Comparison of ENCODE assay signal across 13 cellular contexts in genomic region chr3:36837089-36837488, GRCh38.
DNase-seq lines count a peak whose midpoint lies in the region; ATAC-seq and TF ChIP-seq lines count a peak whose summit lies in the region.
"Had no signal": no experiment of that assay in that cellular context is flagged by ENCODE, and none has a peak within 500 bp of the region (broad histone marks: within the 10 kb centered on the region; RNA-seq: fewer than 3 reads in every experiment).

No MANE protein-coding gene starts in this region.

- no peak overlapping the region for H3K18ac ChIP-seq in trophoblast cell (ENCODE audit: low read length)

- ATAC-seq in aorta (ENCODE audit: low FRiP score): no peak
- ATAC-seq: A549 had no signal

- H3K36me3 ChIP-seq in OCI-LY3 (replicated peaks; ENCODE audit: low read depth, low read length) (peaks cover 53% of the 10 kb centered on the region), endodermal cell (ENCODE audit: control insufficient read depth, insufficient read depth, low read length) (no peaks in the 10 kb centered on the region), trophoblast cell (ENCODE audit: control insufficient read depth in 1 of 2, insufficient read depth in 2 of 2, low read length in 2 of 2) (no peaks in the 10 kb centered on the region), aorta (ENCODE audit: control insufficient read depth in 1 of 2, insufficient read depth in 2 of 2, low read length in 1 of 2) (peaks cover 10 to 28% of the 10 kb centered on the region in 2 donors)

- H2BK120ac ChIP-seq in trophoblast cell (ENCODE audit: insufficient read depth, low read length, poor library complexity): no peak overlapping the region

- no peaks in the 10 kb centered on the region for H3K79me1 ChIP-seq in trophoblast cell (ENCODE audit: low read length)

- H3K27ac Mint-ChIP-seq in activated T-cell treated with anti-CD3 and anti-CD28 coated beads, Interleukin-2, amount 50 U/mL, for 24 hours: peak overlapping the region; percentile 9
- H3K27ac Mint-ChIP-seq in endodermal cell: no peak overlapping the region
- H3K27ac Mint-ChIP-seq in activated CD4-positive, alpha-beta memory T cell treated with anti-CD3 and anti-CD28 coated beads for 36 hours: no peak overlapping the region

- CTCF ChIA-PET in activated CD4-positive, alpha-beta memory T cell treated with anti-CD3 and anti-CD28 coated beads for 36 hours (lab: Charles Lee): interaction anchor here (1.1 to 4.3 kb wide), 4 partner anchors 11 to 122 kb away, joined by 3 to 19 read pairs (median 3); no protein-coding TSS in a partner anchor

- H3K27me3 Mint-ChIP-seq in activated T-cell treated with anti-CD3 and anti-CD28 coated beads, Interleukin-2, amount 50 U/mL, for 24 hours: no peaks in the 10 kb centered on the region
- H3K27me3 Mint-ChIP-seq in endodermal cell (ENCODE audit: insufficient read depth): no peaks in the 10 kb centered on the region
- no peaks in the 10 kb centered on the region for H3K27me3 Mint-ChIP-seq in activated CD4-positive, alpha-beta memory T cell treated with anti-CD3 and anti-CD28 coated beads for 36 hours
- H3K27me3 Mint-ChIP-seq: activated naive CD4-positive, alpha-beta T cell treated with anti-CD3 and anti-CD28 coated beads, Interleukin-2, amount 50 U/mL, for 24 hours had no signal

- H3K4me2 ChIP-seq in OCI-LY3 (ENCODE audit: low read length): no peak overlapping the region
- H3K4me2 ChIP-seq in trophoblast cell (ENCODE audit: low read length): no peak overlapping the region
- H3K4me2 ChIP-seq: A549, smooth muscle cell had no signal

- H3K4me3 Mint-ChIP-seq in activated T-cell treated with anti-CD3 and anti-CD28 coated beads, Interleukin-2, amount 50 U/mL, for 24 hours: no peak overlapping the region
- H3K4me3 Mint-ChIP-seq in endodermal cell: no peak overlapping the region
- no peak overlapping the region for H3K4me3 Mint-ChIP-seq in activated CD4-positive, alpha-beta memory T cell treated with anti-CD3 and anti-CD28 coated beads for 36 hours
- H3K4me3 Mint-ChIP-seq: activated naive CD4-positive, alpha-beta T cell treated with anti-CD3 and anti-CD28 coated beads, Interleukin-2, amount 50 U/mL, for 24 hours had no signal

- H3K9ac ChIP-seq in OCI-LY3 (ENCODE audit: low read length) (no peak overlapping the region), endodermal cell (ENCODE audit: extremely low read depth, low read length, poor library complexity, severe bottlenecking) (no peak overlapping the region), trophoblast cell (ENCODE audit: low read length) (no peak overlapping the region)

- H3K4ac ChIP-seq in trophoblast cell (ENCODE audit: low read depth, low read length): no peak overlapping the region

- no peak overlapping the region for H2BK5ac ChIP-seq in trophoblast cell (ENCODE audit: low read depth, low read length, poor library complexity)

- H2AK5ac ChIP-seq in trophoblast cell (ENCODE audit: low read length): no peak overlapping the region

- DNase-seq in activated T-cell treated with anti-CD3 and anti-CD28 coated beads, Interleukin-2, amount 50 U/mL, for 24 hours: no peak
- no peak for DNase-seq in activated T-cell treated with anti-CD3 and anti-CD28 coated beads, Interleukin-2, amount 50 U/mL, for 1 hour
- no peak for DNase-seq in endodermal cell
- no peak for DNase-seq in trophoblast cell
- no peak for DNase-seq in activated CD4-positive, alpha-beta memory T cell treated with anti-CD3 and anti-CD28 coated beads for 36 hours
- no peak for DNase-seq in aorta
- no peak for DNase-seq in DMS153 (lab: John Stamatoyannopoulos, UW)
- DNase-seq: central memory CD4-positive, alpha-beta T cell had no signal

- H4K8ac ChIP-seq in trophoblast cell (ENCODE audit: low read depth, low read length): no peak overlapping the region

- no peak overlapping the region for H4K12ac ChIP-seq in trophoblast cell (ENCODE audit: low read depth, low read length)

- no peak overlapping the region for H4K91ac ChIP-seq in trophoblast cell (ENCODE audit: low read depth, low read length)

- no peak overlapping the region for H3K27ac ChIP-seq in OCI-LY3 (ENCODE audit: low read length)
- no peak overlapping the region for H3K27ac ChIP-seq in endodermal cell (ENCODE audit: low read depth, low read length)
- H3K27ac ChIP-seq in trophoblast cell (ENCODE audit: low read depth, low read length): no peak overlapping the region
- no peak overlapping the region for H3K27ac ChIP-seq in aorta (ENCODE audit: low read depth in 1 of 2, low read length in 2 of 2)
- H3K27ac ChIP-seq: A549, epithelial cell of prostate had no signal

- intact Hi-C loops in activated CD4-positive, alpha-beta memory T cell treated with anti-CD3 and anti-CD28 coated beads for 36 hours (cut with micrococcal nuclease): no loop called here
- intact Hi-C loops in aorta (cut with DNase I): no loop called here

- H2BK12ac ChIP-seq in trophoblast cell (ENCODE audit: low read length): no peak overlapping the region

- no peaks in the 10 kb centered on the region for H3K27me3 ChIP-seq in OCI-LY3 (ENCODE audit: low read depth, low read length)
- H3K27me3 ChIP-seq in endodermal cell (ENCODE audit: control insufficient read depth, insufficient read depth, low read length, poor library complexity, severe bottlenecking): no peaks in the 10 kb centered on the region
- no peaks in the 10 kb centered on the region for H3K27me3 ChIP-seq in trophoblast cell (ENCODE audit: insufficient read depth, low read length)
- H3K27me3 ChIP-seq in aorta (ENCODE audit: control insufficient read depth in 1 of 2, insufficient read depth in 2 of 2, low read length in 1 of 2): no peaks in the 10 kb centered on the region

- no peak overlapping the region for H3K14ac ChIP-seq in trophoblast cell (ENCODE audit: low read length)

- TF ChIP-seq CTCF in OCI-LY3 (IDR thresholded peaks at IDR 0.05; ENCODE audit: low read depth, low read length): peak; percentile 49
- peak; percentile 76 for TF ChIP-seq CTCF in endodermal cell (conservative IDR thresholded peaks at IDR 0.05)

- 54 to 58% methylated on average over 2 to 3 of the region's 3 CpGs for WGBS in endodermal cell (ENCODE audit: insufficient coverage in 1 of 2, insufficient read length in 1 of 2), 2 experiments
- no CpG with 5 or more reads among the region's 3 CpGs for WGBS in trophoblast cell (ENCODE audit: extremely low coverage, insufficient coverage, insufficient read length)
- 66 to 70% methylated on average over 3 of the region's 3 CpGs for WGBS in aorta, 2 donors

- H3K79me2 ChIP-seq in OCI-LY3 (ENCODE audit: low read length) (no peaks in the 10 kb centered on the region), trophoblast cell (ENCODE audit: control insufficient read depth, insufficient read depth, low read length, poor library complexity) (no peaks in the 10 kb centered on the region)

- H3K4me3 ChIP-seq in OCI-LY3 (ENCODE audit: low read length) (no peak overlapping the region), endodermal cell (ENCODE audit: low read length) (no peak overlapping the region), trophoblast cell (ENCODE audit: low read depth, low read length) (no peak overlapping the region), aorta (ENCODE audit: low read length in 2 of 2) (no peak overlapping the region)
- H3K4me3 ChIP-seq: A549, smooth muscle cell had no signal

- no peaks in the 10 kb centered on the region for H3K4me1 ChIP-seq in OCI-LY3 (ENCODE audit: low read length)
- no peaks in the 10 kb centered on the region for H3K4me1 ChIP-seq in endodermal cell (ENCODE audit: control insufficient read depth, insufficient read depth, low read length)
- peaks cover 0 to 2% of the 10 kb centered on the region in 2 experiments for H3K4me1 ChIP-seq in trophoblast cell (ENCODE audit: control insufficient read depth in 1 of 2, insufficient read depth in 2 of 2, low read length in 2 of 2)
- H3K4me1 ChIP-seq in aorta (ENCODE audit: control insufficient read depth in 1 of 2, insufficient read depth in 2 of 2, low read length in 2 of 2): no peaks in the 10 kb centered on the region
- H3K4me1 ChIP-seq: A549 had no signal

- no peak overlapping the region for H2AFZ ChIP-seq in OCI-LY3 (ENCODE audit: low read depth, low read length)
- H2AFZ ChIP-seq in trophoblast cell (ENCODE audit: insufficient read depth, low read length, poor library complexity): no peak overlapping the region

- peaks cover 4% of the 10 kb centered on the region for H3K4me1 Mint-ChIP-seq in activated T-cell treated with anti-CD3 and anti-CD28 coated beads, Interleukin-2, amount 50 U/mL, for 24 hours (ENCODE audit: low read depth)
- peaks cover 3% of the 10 kb centered on the region for H3K4me1 Mint-ChIP-seq in endodermal cell
- peaks cover 2% of the 10 kb centered on the region for H3K4me1 Mint-ChIP-seq in activated CD4-positive, alpha-beta memory T cell treated with anti-CD3 and anti-CD28 coated beads for 36 hours (ENCODE audit: low read depth)
- H3K4me1 Mint-ChIP-seq: activated naive CD4-positive, alpha-beta T cell treated with anti-CD3 and anti-CD28 coated beads, Interleukin-2, amount 50 U/mL, for 24 hours had no signal

- peaks cover 5% of the 10 kb centered on the region for H3K9me3 Mint-ChIP-seq in activated T-cell treated with anti-CD3 and anti-CD28 coated beads, Interleukin-2, amount 50 U/mL, for 24 hours
- H3K9me3 Mint-ChIP-seq in endodermal cell: peaks cover 16% of the 10 kb centered on the region
- H3K9me3 Mint-ChIP-seq in activated CD4-positive, alpha-beta memory T cell treated with anti-CD3 and anti-CD28 coated beads for 36 hours: peaks cover 5% of the 10 kb centered on the region
- H3K9me3 Mint-ChIP-seq: activated naive CD4-positive, alpha-beta T cell treated with anti-CD3 and anti-CD28 coated beads, Interleukin-2, amount 50 U/mL, for 24 hours had no signal

- peak overlapping the region; percentile 58 for H3K23ac ChIP-seq in trophoblast cell (ENCODE audit: low read length)

- peaks cover 75% of the 10 kb centered on the region for H3K36me3 Mint-ChIP-seq in activated T-cell treated with anti-CD3 and anti-CD28 coated beads, Interleukin-2, amount 50 U/mL, for 24 hours (ENCODE audit: low read depth)
- peaks cover 14% of the 10 kb centered on the region for H3K36me3 Mint-ChIP-seq in endodermal cell (ENCODE audit: low read depth)
- H3K36me3 Mint-ChIP-seq in activated CD4-positive, alpha-beta memory T cell treated with anti-CD3 and anti-CD28 coated beads for 36 hours: peaks cover 23% of the 10 kb centered on the region

- H4K20me1 ChIP-seq in OCI-LY3 (ENCODE audit: insufficient read depth, low read length): no peaks in the 10 kb centered on the region

- H3K9me3 ChIP-seq in OCI-LY3 (ENCODE audit: insufficient read depth, low read length): peaks cover 5% of the 10 kb centered on the region; the same call in 1 of the 2 replicates
- H3K9me3 ChIP-seq in endodermal cell (ENCODE audit: control insufficient read depth, low read length): peaks cover 18% of the 10 kb centered on the region
- H3K9me3 ChIP-seq in trophoblast cell (ENCODE audit: insufficient read depth, low read depth, low read length): peaks cover 3% of the 10 kb centered on the region
- H3K9me3 ChIP-seq in aorta (ENCODE audit: control insufficient read depth, low read length): peaks cover 1% of the 10 kb centered on the region

- POLR2A ChIA-PET in activated CD4-positive, alpha-beta memory T cell treated with anti-CD3 and anti-CD28 coated beads for 36 hours (lab: Charles Lee): no interaction called here
